In the genomic region with DNA sequence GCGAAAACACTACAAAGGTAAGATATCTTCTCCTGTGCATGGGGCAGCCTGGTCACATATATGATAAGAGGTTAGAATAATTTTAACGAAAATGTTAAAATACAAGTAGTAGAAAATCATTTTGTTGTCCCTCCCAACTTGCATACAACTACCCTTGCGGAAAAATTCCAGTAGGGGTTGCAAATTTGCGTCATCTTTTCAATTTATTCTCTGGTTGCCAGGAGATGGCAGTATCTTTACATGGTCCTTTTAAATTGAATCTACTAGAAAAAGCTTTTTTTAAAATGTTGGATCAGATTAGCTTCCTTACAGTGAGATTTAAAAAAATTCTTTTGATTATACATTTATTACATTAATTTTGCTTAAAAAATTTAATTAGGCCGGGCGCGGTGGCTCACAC, we compare ENCODE assay signal across 1 cellular context.
TF ChIP-seq lines count a peak whose summit lies in the region.

No MANE protein-coding gene starts in this region.

TF ChIP-seq in HepG2, 621 proteins besides CTCF, POLR2A, EP300 and RAD21:
- no peak for TF ChIP-seq HMG20A (CRISPR knock-in tag; IDR thresholded peaks at IDR 0.05; ENCODE audit: borderline replicate concordance)
- no peak for TF ChIP-seq HOXA7 (CRISPR knock-in tag; IDR thresholded peaks at IDR 0.05)
- TF ChIP-seq CEBPG (CRISPR knock-in tag; IDR thresholded peaks at IDR 0.05) = peak; percentile 21; the same call in 1 of the 2 replicates
- no peak for TF ChIP-seq NFYB (CRISPR knock-in tag; IDR thresholded peaks at IDR 0.05)
- no peak for TF ChIP-seq ZNF263 (CRISPR knock-in tag; IDR thresholded peaks at IDR 0.05)
- TF ChIP-seq ZFP90 (CRISPR knock-in tag; IDR thresholded peaks at IDR 0.05; ENCODE audit: borderline replicate concordance) = no peak
- TF ChIP-seq, protein P1, sequence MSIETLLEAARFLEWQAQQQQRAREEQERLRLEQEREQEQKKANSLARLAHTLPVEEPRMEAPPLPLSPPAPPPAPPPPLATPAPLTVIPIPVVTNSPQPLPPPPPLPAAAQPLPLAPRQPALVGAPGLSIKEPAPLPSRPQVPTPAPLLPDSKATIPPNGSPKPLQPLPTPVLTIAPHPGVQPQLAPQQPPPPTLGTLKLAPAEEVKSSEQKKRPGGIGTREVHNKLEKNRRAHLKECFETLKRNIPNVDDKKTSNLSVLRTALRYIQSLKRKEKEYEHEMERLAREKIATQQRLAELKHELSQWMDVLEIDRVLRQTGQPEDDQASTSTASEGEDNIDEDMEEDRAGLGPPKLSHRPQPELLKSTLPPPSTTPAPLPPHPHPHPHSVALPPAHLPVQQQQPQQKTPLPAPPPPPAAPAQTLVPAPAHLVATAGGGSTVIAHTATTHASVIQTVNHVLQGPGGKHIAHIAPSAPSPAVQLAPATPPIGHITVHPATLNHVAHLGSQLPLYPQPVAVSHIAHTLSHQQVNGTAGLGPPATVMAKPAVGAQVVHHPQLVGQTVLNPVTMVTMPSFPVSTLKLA (IDR thresholded peaks at IDR 0.05) = no peak
- TF ChIP-seq ZNF224 (CRISPR knock-in tag; IDR thresholded peaks at IDR 0.05) = no peak
- TF ChIP-seq ZNF274 (CRISPR knock-in tag; IDR thresholded peaks at IDR 0.05) = no peak
- TF ChIP-seq STAG1 (CRISPR knock-in tag; IDR thresholded peaks at IDR 0.05) = peak; percentile 36; the same call in 1 of the 2 replicates
- TF ChIP-seq GZF1 (CRISPR knock-in tag; IDR thresholded peaks at IDR 0.05) = no peak
